ENCODE assay signal across 14 cellular contexts in the genomic region with DNA sequence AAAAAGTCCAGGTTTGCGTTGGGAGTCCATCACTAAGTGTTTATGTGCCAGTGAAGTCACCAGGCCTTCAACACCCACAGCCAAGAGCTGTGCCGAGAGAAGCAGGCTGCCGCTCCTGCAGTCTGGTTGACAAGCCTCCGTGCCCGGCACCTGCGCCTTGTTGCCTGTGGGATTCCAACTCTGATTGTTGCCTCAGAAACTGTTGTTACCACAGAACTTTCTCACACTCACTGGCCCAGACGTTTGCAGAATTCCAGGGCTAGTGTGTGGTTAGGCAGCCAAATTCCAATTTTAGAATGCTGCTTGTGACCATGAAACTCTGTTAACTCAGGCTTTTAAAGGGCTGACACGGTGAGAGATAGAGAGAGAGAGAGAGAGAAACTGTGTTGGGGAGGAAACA.
DNase-seq lines count a peak whose midpoint lies in the region; ATAC-seq, FAIRE-seq and TF ChIP-seq lines count a peak whose summit lies in the region.
"Had no signal": no experiment of that assay in that cellular context is flagged by ENCODE, and none has a peak within 500 bp of the region (broad histone marks: within the 10 kb centered on the region; RNA-seq: fewer than 3 reads in every experiment).

No MANE protein-coding gene starts in this region.

- no peak for TF ChIP-seq EP300 in gastroesophageal sphincter (IDR thresholded peaks at IDR 0.05)

- TF ChIP-seq POLR2A in gastroesophageal sphincter (IDR thresholded peaks at IDR 0.05) (no peak), Peyer's patch (IDR thresholded peaks at IDR 0.05) (no peak)

- H3K27ac ChIP-seq in gastroesophageal sphincter (peak overlapping the region; percentile 60 to 78 (median 72)), Peyer's patch (no peak overlapping the region)
- H3K27ac ChIP-seq: epithelial cell of prostate, SJSA1 had no signal

- TF ChIP-seq CTCF in gastroesophageal sphincter (IDR thresholded peaks at IDR 0.05) (no peak), nephron progenitor cell (IDR thresholded peaks at IDR 0.05) (no peak), Peyer's patch (IDR thresholded peaks at IDR 0.05) (no peak), D721Med (IDR thresholded peaks at IDR 0.05; ENCODE audit: insufficient read depth, missing control alignments) (no peak)

- H3K9me3 Mint-ChIP-seq in nephron progenitor cell = no peaks in the 10 kb centered on the region

- ATAC-seq in gastroesophageal sphincter = peak; percentile 89
- ATAC-seq in activated CD4-positive, CD25-positive, alpha-beta regulatory T cell treated with anti-CD3 and anti-CD28 coated beads, Interleukin-2, amount 50 U/mL, for 24 hours = no peak

- peak overlapping the region; percentile 1 for H3K27ac Mint-ChIP-seq in nephron progenitor cell

- no peak for FAIRE-seq in D721Med (lab: Jason Lieb, UNC)
- FAIRE-seq: GM18507 had no signal

- H3K4me3 Mint-ChIP-seq in nephron progenitor cell = no peak overlapping the region

- 0 to 14% methylated on average over 2 to 8 of the region's 8 CpGs for WGBS in gastroesophageal sphincter (ENCODE audit: low coverage in 1 of 2), 2 donors

- peak; percentile 51 for DNase-seq in A172 (ENCODE audit: low spot score)
- peak; percentile 68 for DNase-seq in SK-MEL-5 (ENCODE audit: low read depth, low spot score)
- no peak for DNase-seq in nephron progenitor cell
- no peak for DNase-seq in Peyer's patch
- no peak for DNase-seq in GDM1 (lab: John Stamatoyannopoulos, UW)
- no peak for DNase-seq in D721Med (ENCODE audit: insufficient read length, low spot score)
- DNase-seq: activated CD8-positive, alpha-beta memory T cell treated with anti-CD3 and anti-CD28 coated beads, Interleukin-2, amount 50 U/mL, for 48 hours; NCI-H1105 treated with DMSO at 0.1 percent for 48 hours had no signal

- no peaks in the 10 kb centered on the region for H3K27me3 Mint-ChIP-seq in nephron progenitor cell (ENCODE audit: low read depth, poor library complexity)

- H3K4me3 ChIP-seq in gastroesophageal sphincter (no peak overlapping the region), Peyer's patch (no peak overlapping the region)
- H3K4me3 ChIP-seq: SJSA1, tibial nerve had no signal

- in situ Hi-C loops in SK-MEL-5 (cut with HindIII; ENCODE audit: low pct_unique_long_range_greater_than_20kb, low sequenced_read_pairs) = no loop called here

- H3K4me1 ChIP-seq in gastroesophageal sphincter (peaks cover 0 to 31% (median 6%) of the 10 kb centered on the region in 3 donors), Peyer's patch (no peaks in the 10 kb centered on the region)
- H3K4me1 ChIP-seq: SJSA1 had no signal

- H3K27me3 ChIP-seq in gastroesophageal sphincter (no peaks in the 10 kb centered on the region), Peyer's patch (no peaks in the 10 kb centered on the region)
- H3K27me3 ChIP-seq: SJSA1, tibial nerve had no signal

- H3K36me3 ChIP-seq in gastroesophageal sphincter (no peaks in the 10 kb centered on the region), Peyer's patch (no peaks in the 10 kb centered on the region)
- H3K36me3 ChIP-seq: SJSA1, tibial nerve had no signal

- peaks cover 7% of the 10 kb centered on the region for H3K36me3 Mint-ChIP-seq in nephron progenitor cell (ENCODE audit: low read depth)

- H3K9me3 ChIP-seq in gastroesophageal sphincter (no peaks in the 10 kb centered on the region), Peyer's patch (no peaks in the 10 kb centered on the region)
- H3K9me3 ChIP-seq: SJSA1, tibial nerve had no signal

- H3K4me1 Mint-ChIP-seq in nephron progenitor cell = peaks cover 49% of the 10 kb centered on the region

Comparison
In these comparisons a context has a peak if more than half of its experiments do, and no peak if none do; other contexts are left out.
1. DNase-seq: peak in A172 (single experiment) and SK-MEL-5 (single experiment); none in nephron progenitor cell (single experiment), Peyer's patch (0 of 3), GDM1 (single experiment) and D721Med (single experiment).
2. H3K27ac ChIP-seq: peak in gastroesophageal sphincter (4 of 4); none in Peyer's patch (0 of 4).